1 cellular context compared by ENCODE assay signal in the genomic region with DNA sequence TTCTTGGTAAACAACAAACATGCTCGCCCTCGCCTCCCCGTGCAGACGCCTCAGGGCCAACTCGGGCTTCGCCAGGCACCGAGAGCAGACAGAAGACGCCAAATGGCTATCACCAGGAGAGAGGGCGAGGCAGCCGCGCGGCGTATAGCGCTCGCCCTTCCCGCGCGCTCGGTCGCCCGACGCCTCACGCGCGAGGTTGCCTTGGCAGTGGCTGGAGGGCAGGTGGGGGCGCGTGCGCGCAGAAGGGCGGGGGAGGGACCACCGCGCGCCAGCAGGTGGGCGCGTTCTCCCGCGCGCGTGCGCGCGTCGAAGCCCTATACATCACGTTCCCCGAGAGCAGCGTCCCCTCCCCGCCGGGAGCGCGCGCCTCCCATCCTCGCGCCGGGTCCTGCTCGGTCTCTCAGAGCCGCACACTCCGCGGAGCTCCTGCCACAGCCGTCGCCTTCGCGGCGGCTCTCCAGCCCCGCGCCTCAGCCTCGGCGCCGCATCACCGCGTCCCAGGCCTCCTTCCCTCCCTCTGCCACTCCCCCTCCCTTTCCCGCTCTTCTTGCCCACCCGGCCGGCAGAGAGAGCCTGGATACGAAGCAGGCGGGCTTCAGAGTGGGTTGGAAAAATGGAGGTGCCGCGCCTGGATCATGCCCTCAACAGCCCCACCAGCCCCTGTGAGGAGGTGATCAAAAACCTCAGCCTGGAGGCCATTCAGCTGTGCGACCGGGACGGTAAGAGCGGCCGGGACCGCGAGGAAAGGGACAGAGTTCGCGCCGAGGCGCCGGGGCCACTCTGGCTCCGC.
TF ChIP-seq lines count a peak whose summit lies in the region.

A gene (plus strand): TSS at position 403 of the 790 bp plus-strand sequence. CDS start 211 bp downstream, at position 614.

TF ChIP-seq in HepG2, 621 proteins besides CTCF, POLR2A, EP300 and RAD21 (continued from another document and continues in another):
- TF ChIP-seq, protein P1, sequence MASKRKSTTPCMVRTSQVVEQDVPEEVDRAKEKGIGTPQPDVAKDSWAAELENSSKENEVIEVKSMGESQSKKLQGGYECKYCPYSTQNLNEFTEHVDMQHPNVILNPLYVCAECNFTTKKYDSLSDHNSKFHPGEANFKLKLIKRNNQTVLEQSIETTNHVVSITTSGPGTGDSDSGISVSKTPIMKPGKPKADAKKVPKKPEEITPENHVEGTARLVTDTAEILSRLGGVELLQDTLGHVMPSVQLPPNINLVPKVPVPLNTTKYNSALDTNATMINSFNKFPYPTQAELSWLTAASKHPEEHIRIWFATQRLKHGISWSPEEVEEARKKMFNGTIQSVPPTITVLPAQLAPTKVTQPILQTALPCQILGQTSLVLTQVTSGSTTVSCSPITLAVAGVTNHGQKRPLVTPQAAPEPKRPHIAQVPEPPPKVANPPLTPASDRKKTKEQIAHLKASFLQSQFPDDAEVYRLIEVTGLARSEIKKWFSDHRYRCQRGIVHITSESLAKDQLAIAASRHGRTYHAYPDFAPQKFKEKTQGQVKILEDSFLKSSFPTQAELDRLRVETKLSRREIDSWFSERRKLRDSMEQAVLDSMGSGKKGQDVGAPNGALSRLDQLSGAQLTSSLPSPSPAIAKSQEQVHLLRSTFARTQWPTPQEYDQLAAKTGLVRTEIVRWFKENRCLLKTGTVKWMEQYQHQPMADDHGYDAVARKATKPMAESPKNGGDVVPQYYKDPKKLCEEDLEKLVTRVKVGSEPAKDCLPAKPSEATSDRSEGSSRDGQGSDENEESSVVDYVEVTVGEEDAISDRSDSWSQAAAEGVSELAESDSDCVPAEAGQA (IDR thresholded peaks at IDR 0.05; ENCODE audit: low read depth) = no peak
- TF ChIP-seq, protein P1 (CRISPR knock-in tag; IDR thresholded peaks at IDR 0.05; ENCODE audit: borderline replicate concordance) = peak; percentile 58; the same call in 1 of the 2 replicates
- TF ChIP-seq, protein P2, sequence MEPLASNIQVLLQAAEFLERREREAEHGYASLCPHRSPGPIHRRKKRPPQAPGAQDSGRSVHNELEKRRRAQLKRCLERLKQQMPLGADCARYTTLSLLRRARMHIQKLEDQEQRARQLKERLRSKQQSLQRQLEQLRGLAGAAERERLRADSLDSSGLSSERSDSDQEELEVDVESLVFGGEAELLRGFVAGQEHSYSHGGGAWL (CRISPR knock-in tag; IDR thresholded peaks at IDR 0.05) = peak; percentile 67
- TF ChIP-seq, protein P3, sequence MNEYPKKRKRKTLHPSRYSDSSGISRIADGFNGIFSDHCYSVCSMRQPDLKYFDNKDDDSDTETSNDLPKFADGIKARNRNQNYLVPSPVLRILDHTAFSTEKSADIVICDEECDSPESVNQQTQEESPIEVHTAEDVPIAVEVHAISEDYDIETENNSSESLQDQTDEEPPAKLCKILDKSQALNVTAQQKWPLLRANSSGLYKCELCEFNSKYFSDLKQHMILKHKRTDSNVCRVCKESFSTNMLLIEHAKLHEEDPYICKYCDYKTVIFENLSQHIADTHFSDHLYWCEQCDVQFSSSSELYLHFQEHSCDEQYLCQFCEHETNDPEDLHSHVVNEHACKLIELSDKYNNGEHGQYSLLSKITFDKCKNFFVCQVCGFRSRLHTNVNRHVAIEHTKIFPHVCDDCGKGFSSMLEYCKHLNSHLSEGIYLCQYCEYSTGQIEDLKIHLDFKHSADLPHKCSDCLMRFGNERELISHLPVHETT (CRISPR knock-in tag; conservative IDR thresholded peaks at IDR 0.05) = peak; percentile 83
- TF ChIP-seq CBX2 (IDR thresholded peaks at IDR 0.05; ENCODE audit: low read depth, low read length) (no peak), CBX2 (CRISPR knock-in tag; IDR thresholded peaks at IDR 0.05; ENCODE audit: low read depth) (no peak), CHCHD3 (CRISPR knock-in tag; IDR thresholded peaks at IDR 0.05) (no peak; the same call in 1 of the 2 replicates), ZEB1 (IDR thresholded peaks at IDR 0.05; ENCODE audit: insufficient replicate concordance, low read depth) (no peak), CHD2 (IDR thresholded peaks at IDR 0.05; ENCODE audit: low read depth, low read length) (peak; percentile 68), HMG20B (CRISPR knock-in tag; conservative IDR thresholded peaks at IDR 0.05) (no peak), ZNF839 (CRISPR knock-in tag; IDR thresholded peaks at IDR 0.05; ENCODE audit: borderline replicate concordance) (no peak), MXI1 (IDR thresholded peaks at IDR 0.05; ENCODE audit: borderline replicate concordance, low read depth, low read length) (peak; percentile 78; the same call in 1 of the 3 replicates), ZSCAN31 (CRISPR knock-in tag; IDR thresholded peaks at IDR 0.05; ENCODE audit: low read depth) (peak; percentile 43; the same call in 1 of the 2 replicates), NR2F6 (IDR thresholded peaks at IDR 0.05) (no peak), NR2F6 (CRISPR knock-in tag; IDR thresholded peaks at IDR 0.05) (no peak), FOXJ3 (CRISPR knock-in tag; IDR thresholded peaks at IDR 0.05; ENCODE audit: borderline replicate concordance) (0 out of 2 replicates have a peak, but pooled peaks have one; percentile 18), WIZ (CRISPR knock-in tag; IDR thresholded peaks at IDR 0.05) (peak; percentile 69; the same call in 1 of the 2 replicates), TP53 (CRISPR knock-in tag; conservative IDR thresholded peaks at IDR 0.05) (0 out of 2 replicates have a peak, but pooled peaks have one; percentile 27), GABPB1 (CRISPR knock-in tag; IDR thresholded peaks at IDR 0.05) (peak; percentile 49; the same call in 1 of the 2 replicates), RFX1 (IDR thresholded peaks at IDR 0.05) (no peak), ZSCAN9 (CRISPR knock-in tag; IDR thresholded peaks at IDR 0.05; ENCODE audit: borderline replicate concordance) (peak; percentile 68; the same call in 1 of the 2 replicates), REPIN1 (CRISPR knock-in tag; IDR thresholded peaks at IDR 0.05; ENCODE audit: borderline replicate concordance, low read depth) (no peak; the same call in 1 of the 2 replicates), MBD4 (IDR thresholded peaks at IDR 0.05; ENCODE audit: borderline replicate concordance, low read length) (no peak), ARNT (IDR thresholded peaks at IDR 0.05) (no peak), SIN3A (IDR thresholded peaks at IDR 0.05; ENCODE audit: borderline replicate concordance, low read depth, low read length) (no peak), ZBTB7B (CRISPR knock-in tag; IDR thresholded peaks at IDR 0.05) (0 out of 2 replicates have a peak, but pooled peaks have one; percentile 11), DPF2 (CRISPR knock-in tag; IDR thresholded peaks at IDR 0.05; ENCODE audit: borderline replicate concordance, low read depth) (no peak), SMC3 (IDR thresholded peaks at IDR 0.05; ENCODE audit: low read length) (no peak), HOXA5 (CRISPR knock-in tag; IDR thresholded peaks at IDR 0.05) (peak; percentile 73; the same call in 1 of the 2 replicates), ZNF883 (CRISPR knock-in tag; IDR thresholded peaks at IDR 0.05; ENCODE audit: not compliant biosample characterization) (peak; percentile 97)
- TF ChIP-seq, protein P4, sequence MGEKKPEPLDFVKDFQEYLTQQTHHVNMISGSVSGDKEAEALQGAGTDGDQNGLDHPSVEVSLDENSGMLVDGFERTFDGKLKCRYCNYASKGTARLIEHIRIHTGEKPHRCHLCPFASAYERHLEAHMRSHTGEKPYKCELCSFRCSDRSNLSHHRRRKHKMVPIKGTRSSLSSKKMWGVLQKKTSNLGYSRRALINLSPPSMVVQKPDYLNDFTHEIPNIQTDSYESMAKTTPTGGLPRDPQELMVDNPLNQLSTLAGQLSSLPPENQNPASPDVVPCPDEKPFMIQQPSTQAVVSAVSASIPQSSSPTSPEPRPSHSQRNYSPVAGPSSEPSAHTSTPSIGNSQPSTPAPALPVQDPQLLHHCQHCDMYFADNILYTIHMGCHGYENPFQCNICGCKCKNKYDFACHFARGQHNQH (CRISPR knock-in tag; IDR thresholded peaks at IDR 0.05) = peak; percentile 11; the same call in 1 of the 2 replicates
- TF ChIP-seq, protein P5, sequence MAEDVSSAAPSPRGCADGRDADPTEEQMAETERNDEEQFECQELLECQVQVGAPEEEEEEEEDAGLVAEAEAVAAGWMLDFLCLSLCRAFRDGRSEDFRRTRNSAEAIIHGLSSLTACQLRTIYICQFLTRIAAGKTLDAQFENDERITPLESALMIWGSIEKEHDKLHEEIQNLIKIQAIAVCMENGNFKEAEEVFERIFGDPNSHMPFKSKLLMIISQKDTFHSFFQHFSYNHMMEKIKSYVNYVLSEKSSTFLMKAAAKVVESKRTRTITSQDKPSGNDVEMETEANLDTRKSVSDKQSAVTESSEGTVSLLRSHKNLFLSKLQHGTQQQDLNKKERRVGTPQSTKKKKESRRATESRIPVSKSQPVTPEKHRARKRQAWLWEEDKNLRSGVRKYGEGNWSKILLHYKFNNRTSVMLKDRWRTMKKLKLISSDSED (CRISPR knock-in tag; IDR thresholded peaks at IDR 0.05) = 0 out of 2 replicates have a peak, but pooled peaks have one; percentile 59
- TF ChIP-seq, protein P6, sequence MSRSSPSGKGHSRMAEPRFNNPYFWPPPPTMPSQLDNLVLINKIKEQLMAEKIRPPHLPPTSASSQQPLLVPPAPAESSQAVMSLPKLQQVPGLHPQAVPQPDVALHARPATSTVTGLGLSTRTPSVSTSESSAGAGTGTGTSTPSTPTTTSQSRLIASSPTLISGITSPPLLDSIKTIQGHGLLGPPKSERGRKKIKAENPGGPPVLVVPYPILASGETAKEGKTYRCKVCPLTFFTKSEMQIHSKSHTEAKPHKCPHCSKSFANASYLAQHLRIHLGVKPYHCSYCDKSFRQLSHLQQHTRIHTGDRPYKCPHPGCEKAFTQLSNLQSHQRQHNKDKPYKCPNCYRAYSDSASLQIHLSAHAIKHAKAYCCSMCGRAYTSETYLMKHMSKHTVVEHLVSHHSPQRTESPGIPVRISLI (CRISPR knock-in tag; IDR thresholded peaks at IDR 0.05; ENCODE audit: borderline replicate concordance) = no peak; the same call in 1 of the 2 replicates
- TF ChIP-seq, protein P7, sequence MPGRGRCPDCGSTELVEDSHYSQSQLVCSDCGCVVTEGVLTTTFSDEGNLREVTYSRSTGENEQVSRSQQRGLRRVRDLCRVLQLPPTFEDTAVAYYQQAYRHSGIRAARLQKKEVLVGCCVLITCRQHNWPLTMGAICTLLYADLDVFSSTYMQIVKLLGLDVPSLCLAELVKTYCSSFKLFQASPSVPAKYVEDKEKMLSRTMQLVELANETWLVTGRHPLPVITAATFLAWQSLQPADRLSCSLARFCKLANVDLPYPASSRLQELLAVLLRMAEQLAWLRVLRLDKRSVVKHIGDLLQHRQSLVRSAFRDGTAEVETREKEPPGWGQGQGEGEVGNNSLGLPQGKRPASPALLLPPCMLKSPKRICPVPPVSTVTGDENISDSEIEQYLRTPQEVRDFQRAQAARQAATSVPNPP (CRISPR knock-in tag; IDR thresholded peaks at IDR 0.05) = 0 out of 2 replicates have a peak, but pooled peaks have one; percentile 57
- TF ChIP-seq, protein P8, sequence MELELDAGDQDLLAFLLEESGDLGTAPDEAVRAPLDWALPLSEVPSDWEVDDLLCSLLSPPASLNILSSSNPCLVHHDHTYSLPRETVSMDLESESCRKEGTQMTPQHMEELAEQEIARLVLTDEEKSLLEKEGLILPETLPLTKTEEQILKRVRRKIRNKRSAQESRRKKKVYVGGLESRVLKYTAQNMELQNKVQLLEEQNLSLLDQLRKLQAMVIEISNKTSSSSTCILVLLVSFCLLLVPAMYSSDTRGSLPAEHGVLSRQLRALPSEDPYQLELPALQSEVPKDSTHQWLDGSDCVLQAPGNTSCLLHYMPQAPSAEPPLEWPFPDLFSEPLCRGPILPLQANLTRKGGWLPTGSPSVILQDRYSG (CRISPR knock-in tag; IDR thresholded peaks at IDR 0.05) = 0 out of 2 replicates have a peak, but pooled peaks have one; percentile 63
- TF ChIP-seq, protein P9, sequence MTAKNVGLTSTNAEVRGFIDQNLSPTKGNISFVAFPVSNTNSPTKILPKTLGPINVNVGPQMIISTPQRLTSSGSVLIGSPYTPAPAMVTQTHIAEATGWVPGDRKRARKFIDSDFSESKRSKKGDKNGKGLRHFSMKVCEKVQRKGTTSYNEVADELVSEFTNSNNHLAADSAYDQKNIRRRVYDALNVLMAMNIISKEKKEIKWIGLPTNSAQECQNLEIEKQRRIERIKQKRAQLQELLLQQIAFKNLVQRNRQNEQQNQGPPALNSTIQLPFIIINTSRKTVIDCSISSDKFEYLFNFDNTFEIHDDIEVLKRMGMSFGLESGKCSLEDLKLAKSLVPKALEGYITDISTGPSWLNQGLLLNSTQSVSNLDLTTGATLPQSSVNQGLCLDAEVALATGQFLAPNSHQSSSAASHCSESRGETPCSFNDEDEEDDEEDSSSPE (CRISPR knock-in tag; IDR thresholded peaks at IDR 0.05) = peak; percentile 80
- TF ChIP-seq, protein P10, sequence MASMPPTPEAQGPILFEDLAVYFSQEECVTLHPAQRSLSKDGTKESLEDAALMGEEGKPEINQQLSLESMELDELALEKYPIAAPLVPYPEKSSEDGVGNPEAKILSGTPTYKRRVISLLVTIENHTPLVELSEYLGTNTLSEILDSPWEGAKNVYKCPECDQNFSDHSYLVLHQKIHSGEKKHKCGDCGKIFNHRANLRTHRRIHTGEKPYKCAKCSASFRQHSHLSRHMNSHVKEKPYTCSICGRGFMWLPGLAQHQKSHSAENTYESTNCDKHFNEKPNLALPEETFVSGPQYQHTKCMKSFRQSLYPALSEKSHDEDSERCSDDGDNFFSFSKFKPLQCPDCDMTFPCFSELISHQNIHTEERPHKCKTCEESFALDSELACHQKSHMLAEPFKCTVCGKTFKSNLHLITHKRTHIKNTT (CRISPR knock-in tag; IDR thresholded peaks at IDR 0.05) = no peak
